12 cellular contexts compared by ENCODE assay signal in genomic region chr9:34576943-34577634, GRCh38. TPM values are rescaled to one million over a fixed set of nuclear protein-coding genes. Genes with fewer than 3 reads are reported as not detected.
DNase-seq lines count a peak whose midpoint lies in the region; ATAC-seq and TF ChIP-seq lines count a peak whose summit lies in the region.
"Had no signal": no experiment of that assay in that cellular context is flagged by ENCODE, and none has a peak within 500 bp of the region (broad histone marks: within the 10 kb centered on the region; RNA-seq: fewer than 3 reads in every experiment).

No MANE protein-coding gene starts in this region.

- TF ChIP-seq CTCF in smooth muscle cell (IDR thresholded peaks at IDR 0.05; ENCODE audit: borderline replicate concordance, insufficient read depth, poor library complexity, severe bottlenecking) = no peak
- no peak for TF ChIP-seq CTCF in coronary artery (IDR thresholded peaks at IDR 0.05)

- peaks cover 59% of the 10 kb centered on the region for H3K4me1 ChIP-seq in smooth muscle cell (ENCODE audit: low read depth)

- peaks cover 9% of the 10 kb centered on the region for H3K27me3 ChIP-seq in smooth muscle cell (ENCODE audit: low read depth)

- no peaks in the 10 kb centered on the region for H3K36me3 Mint-ChIP-seq in activated T-cell treated with anti-CD3 and anti-CD28 coated beads, Interleukin-2, amount 50 U/mL, for 72 hours (ENCODE audit: insufficient read depth in 2 of 2)
- no peaks in the 10 kb centered on the region for H3K36me3 Mint-ChIP-seq in activated T-helper 17 cell treated with anti-CD3 and anti-CD28 coated beads, Interleukin-2, amount 50 U/mL, for 72 hours (ENCODE audit: low read depth)
- H3K36me3 Mint-ChIP-seq: immature natural killer cell had no signal

- peak overlapping the region; percentile 57 for H3K4me3 ChIP-seq in smooth muscle cell
- H3K4me3 ChIP-seq in coronary artery = no peak overlapping the region

- peak overlapping the region; percentile 48 to 79 for H3K4me3 Mint-ChIP-seq in activated T-cell treated with anti-CD3 and anti-CD28 coated beads, Interleukin-2, amount 50 U/mL, for 72 hours
- H3K4me3 Mint-ChIP-seq in activated T-helper 17 cell treated with anti-CD3 and anti-CD28 coated beads, Interleukin-2, amount 50 U/mL, for 72 hours = peak overlapping the region; percentile 61

- no peak overlapping the region for H3K9ac ChIP-seq in smooth muscle cell (ENCODE audit: low read depth)

- no peak overlapping the region for H2AFZ ChIP-seq in smooth muscle cell (ENCODE audit: low read depth)

- H3K9me3 Mint-ChIP-seq in activated T-cell treated with anti-CD3 and anti-CD28 coated beads, Interleukin-2, amount 50 U/mL, for 72 hours = no peaks in the 10 kb centered on the region
- H3K9me3 Mint-ChIP-seq in activated T-helper 17 cell treated with anti-CD3 and anti-CD28 coated beads, Interleukin-2, amount 50 U/mL, for 72 hours = no peaks in the 10 kb centered on the region

- no peak for ATAC-seq in activated T-cell treated with anti-CD3 and anti-CD28 coated beads, Interleukin-2, amount 50 U/mL, for 72 hours (replicated peaks in 1 of 2)
- ATAC-seq in activated T-helper 17 cell treated with anti-CD3 and anti-CD28 coated beads, Interleukin-2, amount 50 U/mL, for 72 hours (replicated peaks) = no peak

- peaks cover 12% of the 10 kb centered on the region for H3K4me1 Mint-ChIP-seq in activated T-cell treated with anti-CD3 and anti-CD28 coated beads, Interleukin-2, amount 50 U/mL, for 72 hours (ENCODE audit: low read depth)
- peaks cover 13% of the 10 kb centered on the region for H3K4me1 Mint-ChIP-seq in activated T-helper 17 cell treated with anti-CD3 and anti-CD28 coated beads, Interleukin-2, amount 50 U/mL, for 72 hours

- H3K27ac Mint-ChIP-seq in activated T-cell treated with anti-CD3 and anti-CD28 coated beads, Interleukin-2, amount 50 U/mL, for 72 hours = no peak overlapping the region
- H3K27ac Mint-ChIP-seq in activated T-helper 17 cell treated with anti-CD3 and anti-CD28 coated beads, Interleukin-2, amount 50 U/mL, for 72 hours = no peak overlapping the region
- H3K27ac Mint-ChIP-seq: immature natural killer cell had no signal

- H3K27ac ChIP-seq in smooth muscle cell (ENCODE audit: low read depth) = peak overlapping the region; percentile 31
- peak overlapping the region in 1 of 2 donors; percentile 42 for H3K27ac ChIP-seq in coronary artery

- no peaks in the 10 kb centered on the region for H3K36me3 ChIP-seq in smooth muscle cell (ENCODE audit: low read depth)

- H3K27me3 Mint-ChIP-seq in activated T-cell treated with anti-CD3 and anti-CD28 coated beads, Interleukin-2, amount 50 U/mL, for 72 hours (ENCODE audit: low read depth) = peaks cover 59% of the 10 kb centered on the region
- peaks cover 62% of the 10 kb centered on the region for H3K27me3 Mint-ChIP-seq in activated T-helper 17 cell treated with anti-CD3 and anti-CD28 coated beads, Interleukin-2, amount 50 U/mL, for 72 hours

- H3K9me3 ChIP-seq in smooth muscle cell (replicated peaks; ENCODE audit: low read depth) = no peaks in the 10 kb centered on the region

- 17% methylated on average over 10 of the region's 10 CpGs for WGBS in smooth muscle cell (ENCODE audit: low lambda C conversion rate)

- H3K4me2 ChIP-seq in smooth muscle cell = peak overlapping the region; percentile 99

- no peak for DNase-seq in activated T-cell treated with anti-CD3 and anti-CD28 coated beads, Interleukin-2, amount 50 U/mL, for 72 hours
- no peak for DNase-seq in activated T-cell treated with anti-CD3 and anti-CD28 coated beads, Interleukin-2, amount 50 U/mL, for 48 hours
- DNase-seq in islet precursor cell (peak; percentile 91), smooth muscle cell (lab: John Stamatoyannopoulos, UW; ENCODE audit: unreplicated experiment) (no peak), HPDE6-E6E7 (ENCODE audit: extremely low spot score) (no peak), SIG-M5 (lab: John Stamatoyannopoulos, UW) (no peak), coronary artery (ENCODE audit: low spot score) (no peak)
- DNase-seq: immature natural killer cell; NCI-H510A treated with DMSO at 0.1 percent for 48 hours; stimulated activated CD4-positive, alpha-beta T cell treated with anti-CD3 and anti-CD28 coated beads, Interleukin-15, amount 100 ng/mL, for 24 hours had no signal

- H3K79me2 ChIP-seq in smooth muscle cell (ENCODE audit: low read depth) = peaks cover 23% of the 10 kb centered on the region

- peaks cover 4% of the 10 kb centered on the region for H3F3A ChIP-seq in smooth muscle cell (ENCODE audit: low read depth)

- peaks cover 3% of the 10 kb centered on the region for H4K20me1 ChIP-seq in smooth muscle cell (ENCODE audit: low read depth)

RNA-seq across cellular contexts. Expression of gene CNTFR, which starts 12.4 kb away (rescaled TPM):
- not detected for total RNA-seq in activated T-cell treated with anti-CD3 and anti-CD28 coated beads, Interleukin-2, amount 50 U/mL, for 72 hours
- total RNA-seq in activated T-helper 17 cell treated with anti-CD3 and anti-CD28 coated beads, Interleukin-2, amount 50 U/mL, for 72 hours = not detected
- total RNA-seq in smooth muscle cell = 4.3 and 8.6 TPM in 2 replicates
- polyA plus RNA-seq in smooth muscle cell = 16.4 and 17.8 TPM in 2 replicates
- polyA plus RNA-seq: immature natural killer cell had no signal

RNA-seq across cellular contexts. Expression of gene RPP25L, which starts 34.8 kb away (rescaled TPM):
- 10 to 100 TPM; 25.0 to 31.8 TPM for total RNA-seq in activated T-cell treated with anti-CD3 and anti-CD28 coated beads, Interleukin-2, amount 50 U/mL, for 72 hours
- 10 to 100 TPM; 21.3 to 25.8 TPM for total RNA-seq in activated T-helper 17 cell treated with anti-CD3 and anti-CD28 coated beads, Interleukin-2, amount 50 U/mL, for 72 hours
- 10.9 and 11.3 TPM in 2 replicates for total RNA-seq in smooth muscle cell
- 20.9 and 27.5 TPM in 2 replicates for polyA plus RNA-seq in smooth muscle cell

RNA-seq across cellular contexts. Expression of gene DCTN3, which starts 43.2 kb away (rescaled TPM):
- total RNA-seq in activated T-cell treated with anti-CD3 and anti-CD28 coated beads, Interleukin-2, amount 50 U/mL, for 72 hours = 10 to 100 TPM; 75.6 to 79.2 TPM
- total RNA-seq in activated T-helper 17 cell treated with anti-CD3 and anti-CD28 coated beads, Interleukin-2, amount 50 U/mL, for 72 hours = 10 to 100 TPM; 78.4 to 96.4 TPM
- 76.4 and 87.6 TPM in 2 replicates for total RNA-seq in smooth muscle cell
- 142 and 164 TPM in 2 replicates for polyA plus RNA-seq in smooth muscle cell

RNA-seq across cellular contexts. Expression of gene ARID3C, which starts 51.8 kb away (rescaled TPM):
- total RNA-seq in activated T-cell treated with anti-CD3 and anti-CD28 coated beads, Interleukin-2, amount 50 U/mL, for 72 hours = under 1 TPM; 0.16 to 0.29 TPM
- under 1 TPM; 0.17 to 0.42 TPM for total RNA-seq in activated T-helper 17 cell treated with anti-CD3 and anti-CD28 coated beads, Interleukin-2, amount 50 U/mL, for 72 hours
- not detected in 2 replicates for total RNA-seq in smooth muscle cell
- polyA plus RNA-seq in smooth muscle cell = 0.40 and 0.45 TPM in 2 replicates
- total RNA-seq: myocyte had no signal
- polyA plus RNA-seq: immature natural killer cell had no signal

RNA-seq across cellular contexts. Expression of gene ENHO, which starts 54.3 kb away (rescaled TPM):
- total RNA-seq in activated T-cell treated with anti-CD3 and anti-CD28 coated beads, Interleukin-2, amount 50 U/mL, for 72 hours = under 1 TPM in 1 of 2 donors, not detected in 1; 0.23 TPM
- total RNA-seq in activated T-helper 17 cell treated with anti-CD3 and anti-CD28 coated beads, Interleukin-2, amount 50 U/mL, for 72 hours = not detected
- not detected in 2 replicates for total RNA-seq in smooth muscle cell
- 0.97 and 1.7 TPM in 2 replicates for polyA plus RNA-seq in smooth muscle cell
